In the genomic region with DNA sequence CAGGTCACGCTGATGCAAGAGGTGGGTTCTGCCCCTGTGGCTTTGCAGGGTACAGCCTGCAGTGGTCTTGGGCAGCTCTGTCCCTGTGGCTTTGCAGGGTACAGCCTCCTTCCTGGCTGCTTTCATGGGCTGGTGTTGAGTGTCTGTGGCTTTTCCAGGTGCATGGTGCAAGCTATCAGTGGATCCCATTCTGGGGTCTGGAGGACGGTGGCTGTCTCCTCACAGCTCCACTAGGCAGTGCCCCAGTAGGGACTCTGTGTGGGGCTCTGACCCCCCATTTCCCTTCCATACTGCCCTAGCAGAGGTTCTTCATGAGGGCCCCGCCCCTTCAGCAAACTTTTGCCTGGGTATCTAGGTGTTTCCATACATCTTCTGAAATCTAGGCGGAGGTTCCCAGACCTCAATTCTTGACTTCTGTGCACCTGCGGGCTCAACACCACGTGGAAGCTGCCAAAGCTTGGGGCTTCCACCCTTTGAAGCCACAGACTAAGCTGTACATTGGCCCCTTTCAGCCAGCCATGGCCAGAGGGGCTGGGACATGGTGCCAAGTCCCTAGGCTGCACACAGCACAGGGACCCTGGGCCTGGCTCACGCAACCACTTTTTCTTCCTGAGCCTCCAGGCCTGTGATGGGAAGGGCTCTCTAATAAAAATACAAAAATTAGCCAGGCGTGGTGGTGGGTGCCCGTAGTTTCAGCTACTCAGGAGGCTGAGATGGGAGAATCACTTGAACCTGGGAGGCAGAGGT, we compare ENCODE assay signal across 5 cellular contexts. TPM values are rescaled to one million over a fixed set of nuclear protein-coding genes. Genes with fewer than 3 reads are reported as not detected.
"Had no signal": no experiment of that assay in that cellular context is flagged by ENCODE, and none has a peak within 500 bp of the region (broad histone marks: within the 10 kb centered on the region; RNA-seq: fewer than 3 reads in every experiment).

No MANE protein-coding gene starts in this region.

RNA-seq across cellular contexts. Expression of a gene that starts 56.9 kb away (rescaled TPM):
- total RNA-seq: HT-29, IMR-90, M059J, SK-MEL-5 had no signal
- polyA plus RNA-seq: IMR-90, SK-N-SH had no signal
